In genomic region chr14:96863327-96863985, GRCh38 we compare ENCODE assay signal across 21 cellular contexts.
A peak's percentile ranks its signal among the peaks of the same experiment; 100 is the strongest.
DNase-seq lines count a peak whose midpoint lies in the region.
"Had no signal": no experiment of that assay in that cellular context is flagged by ENCODE, and none has a peak within 500 bp of the region (broad histone marks: within the 10 kb centered on the region; RNA-seq: fewer than 3 reads in every experiment).

No MANE protein-coding gene starts in this region.

- no peak overlapping the region for H3K9ac ChIP-seq in neuronal stem cell (ENCODE audit: low read depth, low read length, poor library complexity)

- H4K91ac ChIP-seq in neuronal stem cell (ENCODE audit: low read depth, low read length, poor library complexity): no peak overlapping the region

- H2BK15ac ChIP-seq in neuronal stem cell (ENCODE audit: low read length): no peak overlapping the region

- WGBS in neuronal stem cell (ENCODE audit: extremely low coverage in 2 of 2, insufficient read length in 2 of 2, insufficient replicate concordance in 1 of 2), 2 donors: no CpG with 5 or more reads among the region's 5 CpGs

- peak overlapping the region; percentile 65 for H3K27ac ChIP-seq in neuronal stem cell (replicated peaks; ENCODE audit: low read length)
- H3K27ac ChIP-seq: heart left ventricle, vagina had no signal

- in situ Hi-C loops in HAP-1 (cut with MboI; ENCODE audit: low sequenced_read_pairs): loop anchor here (25.0 kb wide), 1 partner anchor 276 kb away; no protein-coding TSS in a partner anchor

- no peak overlapping the region for H3K18ac ChIP-seq in neuronal stem cell (ENCODE audit: low read length)

- no peak overlapping the region for H2AK5ac ChIP-seq in neuronal stem cell (ENCODE audit: low read depth, low read length)

- H3K36me3 ChIP-seq in HAP-1 (replicated peaks) (peaks cover 11% of the 10 kb centered on the region), neuronal stem cell (replicated peaks in 1 of 2; ENCODE audit: control insufficient read depth in 2 of 2, insufficient read depth in 2 of 2, low read length in 2 of 2) (peaks cover 0 to 71% of the 10 kb centered on the region in 2 donors)
- H3K36me3 ChIP-seq: vagina had no signal

- no peak overlapping the region for H3K4me3 ChIP-seq in HAP-1
- H3K4me3 ChIP-seq in neuronal stem cell (ENCODE audit: low read length in 2 of 2): no peak overlapping the region
- H3K4me3 ChIP-seq: GM12878, heart left ventricle, smooth muscle cell, vagina had no signal

- no peak overlapping the region for H3K4me2 ChIP-seq in neuronal stem cell (ENCODE audit: insufficient read depth, low read length, poor library complexity, severe bottlenecking)
- H3K4me2 ChIP-seq: smooth muscle cell had no signal

- H3K23ac ChIP-seq in neuronal stem cell (ENCODE audit: low read depth, low read length, poor library complexity): no peak overlapping the region

- peaks cover 25% of the 10 kb centered on the region for H3K4me1 ChIP-seq in HAP-1
- peaks cover 0 to 5% of the 10 kb centered on the region in 2 donors for H3K4me1 ChIP-seq in neuronal stem cell (ENCODE audit: control insufficient read depth in 2 of 2, insufficient read depth in 1 of 2, low read depth in 1 of 2, low read length in 2 of 2)
- H3K4me1 ChIP-seq: heart left ventricle, vagina had no signal

- peak; percentile 80 to 87 for DNase-seq in HAP-1 (ENCODE audit: low spot score in 2 of 2)
- DNase-seq in NCI-H345 treated with DMSO at 0.1 percent for 48 hours (lab: John Stamatoyannopoulos, UW; ENCODE audit: unreplicated experiment): peak; percentile 5
- DNase-seq in iPS-NIHi11 (ENCODE audit: low spot score): peak; percentile 6
- DNase-seq in neuronal stem cell (ENCODE audit: low spot score): no peak
- no peak for DNase-seq in activated CD4-positive, alpha-beta T cell treated with anti-CD3 and anti-CD28 coated beads for 1 hour
- DNase-seq in effector CD4-positive, alpha-beta T cell: no peak
- no peak for DNase-seq in retina
- DNase-seq: activated CD4-positive, alpha-beta T cell treated with anti-CD3 and anti-CD28 coated beads, Interleukin-2, amount 10 ng/mL, durations not matched to agents 24 days and 14 days; aorta; CD8-positive, alpha-beta T cell; central memory CD4-positive, alpha-beta T cell; heart left ventricle; left ventricle myocardium superior; NCI-H2171; SIG-M5; stimulated activated CD4-positive, alpha-beta T cell treated with anti-CD3 and anti-CD28 coated beads, Interleukin-2, amount 100 ng/mL, for 48 hours; stimulated activated naive B cell treated with anti-CD40 and anti-IgM and Interleukin-4, amounts not matched to agents 10 μg/mL and 1 μg/mL and 100 μg/mL, for 72 hours; T-helper 1 cell had no signal

- no peak overlapping the region for H2BK5ac ChIP-seq in neuronal stem cell (ENCODE audit: low read length)

- no peak overlapping the region for H2AFZ ChIP-seq in neuronal stem cell (ENCODE audit: low read length)

- H4K8ac ChIP-seq in neuronal stem cell (ENCODE audit: low read depth, low read length): no peak overlapping the region

- H3K9me3 ChIP-seq in HAP-1 (no peaks in the 10 kb centered on the region), neuronal stem cell (replicated peaks in 1 of 2; ENCODE audit: control insufficient read depth in 2 of 2, insufficient read depth in 1 of 2, low read depth in 1 of 2, low read length in 2 of 2) (peaks cover 0 to 14% of the 10 kb centered on the region in 2 donors)
- H3K9me3 ChIP-seq: heart left ventricle, vagina had no signal

- H3K27me3 ChIP-seq in HAP-1 (ENCODE audit: low read depth) (no peaks in the 10 kb centered on the region), neuronal stem cell (ENCODE audit: control insufficient read depth in 3 of 3, insufficient read depth in 3 of 3, low read depth in 1 of 3, low read length in 3 of 3) (no peaks in the 10 kb centered on the region)
- H3K27me3 ChIP-seq: heart left ventricle, vagina had no signal

- H3K4ac ChIP-seq in neuronal stem cell (ENCODE audit: low read length): no peak overlapping the region

- no peaks in the 10 kb centered on the region for H3K79me1 ChIP-seq in neuronal stem cell (ENCODE audit: low read depth, low read length)

- H3K14ac ChIP-seq in neuronal stem cell (ENCODE audit: low read length): no peak overlapping the region

- H2BK120ac ChIP-seq in neuronal stem cell (ENCODE audit: low read depth, low read length): no peak overlapping the region

- no peak overlapping the region for H2BK12ac ChIP-seq in neuronal stem cell (ENCODE audit: low read length)

Comparison
In these comparisons a context has a peak if more than half of its experiments do, and no peak if none do; other contexts are left out.
1. DNase-seq: peak in HAP-1 (2 of 2), NCI-H345 treated with DMSO at 0.1 percent for 48 hours (single experiment) and iPS-NIHi11 (single experiment); none in neuronal stem cell (single experiment), activated CD4-positive, alpha-beta T cell treated with anti-CD3 and anti-CD28 coated beads for 1 hour (single experiment), effector CD4-positive, alpha-beta T cell (single experiment) and retina (single experiment).